ENCODE assay signal across 2 cellular contexts in the genomic region with DNA sequence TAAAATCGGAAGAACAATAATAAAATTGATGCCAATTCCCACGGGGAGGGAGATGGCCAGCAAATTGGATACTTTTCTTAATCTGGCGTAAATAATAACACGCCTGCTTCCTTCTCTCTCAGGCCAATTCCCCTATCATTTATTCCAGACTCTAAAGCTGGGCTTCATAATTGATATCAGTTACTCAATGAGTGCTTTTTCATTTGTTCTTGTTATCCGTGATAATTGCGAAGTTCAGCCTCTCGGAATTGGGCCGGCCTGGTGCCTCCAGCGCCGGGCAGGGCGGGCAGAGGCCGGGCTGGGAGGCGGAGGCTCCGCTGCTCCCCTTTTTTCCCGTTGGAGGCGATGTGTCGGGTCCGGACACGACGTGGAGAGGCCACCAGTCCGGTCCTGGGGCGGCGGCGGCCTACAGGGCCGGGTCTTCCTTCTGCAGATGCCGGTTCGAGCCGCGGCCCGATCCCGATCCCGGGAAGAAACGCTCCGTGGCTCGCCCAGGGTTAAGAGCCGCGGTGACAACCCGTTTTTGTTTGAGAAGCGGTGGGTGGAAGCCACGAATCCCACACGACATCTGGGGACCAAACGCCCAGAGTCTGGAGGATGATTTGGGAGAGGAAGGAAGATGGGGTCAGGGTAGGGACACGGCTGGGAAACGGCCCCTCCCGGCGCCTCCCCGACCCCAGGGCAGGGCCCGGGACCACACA.
TF ChIP-seq lines count a peak whose summit lies in the region.

No MANE protein-coding gene starts in this region.

TF ChIP-seq in neural cell, 6 proteins besides CTCF, POLR2A, EP300 and RAD21 (continued from another document):
- TF ChIP-seq, protein P1, sequence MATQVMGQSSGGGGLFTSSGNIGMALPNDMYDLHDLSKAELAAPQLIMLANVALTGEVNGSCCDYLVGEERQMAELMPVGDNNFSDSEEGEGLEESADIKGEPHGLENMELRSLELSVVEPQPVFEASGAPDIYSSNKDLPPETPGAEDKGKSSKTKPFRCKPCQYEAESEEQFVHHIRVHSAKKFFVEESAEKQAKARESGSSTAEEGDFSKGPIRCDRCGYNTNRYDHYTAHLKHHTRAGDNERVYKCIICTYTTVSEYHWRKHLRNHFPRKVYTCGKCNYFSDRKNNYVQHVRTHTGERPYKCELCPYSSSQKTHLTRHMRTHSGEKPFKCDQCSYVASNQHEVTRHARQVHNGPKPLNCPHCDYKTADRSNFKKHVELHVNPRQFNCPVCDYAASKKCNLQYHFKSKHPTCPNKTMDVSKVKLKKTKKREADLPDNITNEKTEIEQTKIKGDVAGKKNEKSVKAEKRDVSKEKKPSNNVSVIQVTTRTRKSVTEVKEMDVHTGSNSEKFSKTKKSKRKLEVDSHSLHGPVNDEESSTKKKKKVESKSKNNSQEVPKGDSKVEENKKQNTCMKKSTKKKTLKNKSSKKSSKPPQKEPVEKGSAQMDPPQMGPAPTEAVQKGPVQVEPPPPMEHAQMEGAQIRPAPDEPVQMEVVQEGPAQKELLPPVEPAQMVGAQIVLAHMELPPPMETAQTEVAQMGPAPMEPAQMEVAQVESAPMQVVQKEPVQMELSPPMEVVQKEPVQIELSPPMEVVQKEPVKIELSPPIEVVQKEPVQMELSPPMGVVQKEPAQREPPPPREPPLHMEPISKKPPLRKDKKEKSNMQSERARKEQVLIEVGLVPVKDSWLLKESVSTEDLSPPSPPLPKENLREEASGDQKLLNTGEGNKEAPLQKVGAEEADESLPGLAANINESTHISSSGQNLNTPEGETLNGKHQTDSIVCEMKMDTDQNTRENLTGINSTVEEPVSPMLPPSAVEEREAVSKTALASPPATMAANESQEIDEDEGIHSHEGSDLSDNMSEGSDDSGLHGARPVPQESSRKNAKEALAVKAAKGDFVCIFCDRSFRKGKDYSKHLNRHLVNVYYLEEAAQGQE (IDR thresholded peaks at IDR 0.05; ENCODE audit: borderline replicate concordance), result no peak

TF ChIP-seq in HEK293T, 16 proteins besides CTCF, POLR2A, EP300 and RAD21 (continued from another document):
- TF ChIP-seq, protein P2, sequence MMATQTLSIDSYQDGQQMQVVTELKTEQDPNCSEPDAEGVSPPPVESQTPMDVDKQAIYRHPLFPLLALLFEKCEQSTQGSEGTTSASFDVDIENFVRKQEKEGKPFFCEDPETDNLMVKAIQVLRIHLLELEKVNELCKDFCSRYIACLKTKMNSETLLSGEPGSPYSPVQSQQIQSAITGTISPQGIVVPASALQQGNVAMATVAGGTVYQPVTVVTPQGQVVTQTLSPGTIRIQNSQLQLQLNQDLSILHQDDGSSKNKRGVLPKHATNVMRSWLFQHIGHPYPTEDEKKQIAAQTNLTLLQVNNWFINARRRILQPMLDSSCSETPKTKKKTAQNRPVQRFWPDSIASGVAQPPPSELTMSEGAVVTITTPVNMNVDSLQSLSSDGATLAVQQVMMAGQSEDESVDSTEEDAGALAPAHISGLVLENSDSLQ (IDR thresholded peaks at IDR 0.05), result no peak
- TF ChIP-seq FOXM1 (IDR thresholded peaks at IDR 0.05; ENCODE audit: borderline replicate concordance), result no peak
- TF ChIP-seq FOXK2 (IDR thresholded peaks at IDR 0.05), result no peak
- TF ChIP-seq L3MBTL2 (conservative IDR thresholded peaks at IDR 0.05), result no peak
- TF ChIP-seq SP1 (IDR thresholded peaks at IDR 0.05), result no peak
- no peak for TF ChIP-seq LEF1 (IDR thresholded peaks at IDR 0.05; ENCODE audit: borderline replicate concordance)
- TF ChIP-seq ELF4 (IDR thresholded peaks at IDR 0.05), result no peak
- TF ChIP-seq BHLHE40 (IDR thresholded peaks at IDR 0.05; ENCODE audit: borderline replicate concordance), result no peak
